Comparison of ENCODE assay signal across 16 cellular contexts in genomic region chr2:111050701-111051376, GRCh38.
DNase-seq lines count a peak whose midpoint lies in the region; ATAC-seq and TF ChIP-seq lines count a peak whose summit lies in the region.
"Had no signal": no experiment of that assay in that cellular context is flagged by ENCODE, and none has a peak within 500 bp of the region (broad histone marks: within the 10 kb centered on the region; RNA-seq: fewer than 3 reads in every experiment).

No MANE protein-coding gene starts in this region.

- ATAC-seq in activated T-cell treated with anti-CD3 and anti-CD28 coated beads, Interleukin-2, amount 50 U/mL, for 72 hours (replicated peaks in 1 of 2) = peak; percentile 21 to 22
- ATAC-seq in naive thymus-derived CD8-positive, alpha-beta T cell = peak in 1 of 2 donors; percentile 22
- ATAC-seq in T-helper 17 cell = no peak
- ATAC-seq: HCT116; heart left ventricle; left lung; naive thymus-derived CD4-positive, alpha-beta T cell had no signal

- peaks cover 67% of the 10 kb centered on the region for H3K27me3 Mint-ChIP-seq in activated T-cell treated with anti-CD3 and anti-CD28 coated beads, Interleukin-2, amount 50 U/mL, for 72 hours (ENCODE audit: low read depth)
- H3K27me3 Mint-ChIP-seq in naive thymus-derived CD8-positive, alpha-beta T cell = no peaks in the 10 kb centered on the region
- peaks cover 67% of the 10 kb centered on the region for H3K27me3 Mint-ChIP-seq in T-helper 17 cell

- 0 out of 2 replicates have a peak, but pooled peaks cover 2% of the 10 kb centered on the region for H3K27me3 ChIP-seq in SJCRH30
- H3K27me3 ChIP-seq: left lung had no signal

- H3K27ac Mint-ChIP-seq in activated T-cell treated with anti-CD3 and anti-CD28 coated beads, Interleukin-2, amount 50 U/mL, for 72 hours = no peak overlapping the region
- peak overlapping the region in 8 of 10 donors; percentile 3 to 77 (median 38) for H3K27ac Mint-ChIP-seq in naive thymus-derived CD8-positive, alpha-beta T cell
- no peak overlapping the region for H3K27ac Mint-ChIP-seq in T-helper 17 cell
- H3K27ac Mint-ChIP-seq: naive thymus-derived CD4-positive, alpha-beta T cell had no signal

- H3K4me1 ChIP-seq in SJCRH30 = no peaks in the 10 kb centered on the region
- H3K4me1 ChIP-seq: left lung had no signal

- no peaks in the 10 kb centered on the region for H3K9me3 ChIP-seq in SJCRH30 (replicated peaks)
- H3K9me3 ChIP-seq in T-helper 17 cell (ENCODE audit: control insufficient read depth, low read length, poor library complexity, severe bottlenecking) = no peaks in the 10 kb centered on the region
- H3K9me3 ChIP-seq: heart left ventricle, left lung had no signal

- no peak overlapping the region for H3K27ac ChIP-seq in SJCRH30
- H3K27ac ChIP-seq: heart left ventricle, left lung, PC-9 had no signal

- H3K4me3 ChIP-seq in GM12865 (ENCODE audit: low read depth, low read length) (no peak overlapping the region), SJCRH30 (no peak overlapping the region)
- H3K4me3 ChIP-seq: heart left ventricle, left lung, PC-9 had no signal

- peaks cover 5 to 10% of the 10 kb centered on the region in 2 donors for H3K36me3 Mint-ChIP-seq in activated T-cell treated with anti-CD3 and anti-CD28 coated beads, Interleukin-2, amount 50 U/mL, for 72 hours (ENCODE audit: insufficient read depth in 2 of 2)
- no peaks in the 10 kb centered on the region for H3K36me3 Mint-ChIP-seq in naive thymus-derived CD8-positive, alpha-beta T cell
- H3K36me3 Mint-ChIP-seq in T-helper 17 cell (ENCODE audit: low read depth) = no peaks in the 10 kb centered on the region

- POLR2A ChIA-PET in naive thymus-derived CD8-positive, alpha-beta T cell (lab: Charles Lee) = no interaction called here

- peak overlapping the region; percentile 40 to 71 for H3K4me3 Mint-ChIP-seq in activated T-cell treated with anti-CD3 and anti-CD28 coated beads, Interleukin-2, amount 50 U/mL, for 72 hours
- peak overlapping the region in 6 of 10 donors; percentile 5 to 66 (median 34) for H3K4me3 Mint-ChIP-seq in naive thymus-derived CD8-positive, alpha-beta T cell
- H3K4me3 Mint-ChIP-seq in T-helper 17 cell = no peak overlapping the region

- no peak for TF ChIP-seq CTCF in GM12865 (IDR thresholded peaks at IDR 0.05; ENCODE audit: insufficient read depth, low read depth, low read length, missing control alignments)

- H3K9me3 Mint-ChIP-seq in activated T-cell treated with anti-CD3 and anti-CD28 coated beads, Interleukin-2, amount 50 U/mL, for 72 hours = peaks cover 2 to 3% of the 10 kb centered on the region in 2 donors
- H3K9me3 Mint-ChIP-seq in naive thymus-derived CD8-positive, alpha-beta T cell = no peaks in the 10 kb centered on the region

- H3K36me3 ChIP-seq in SJCRH30 = no peaks in the 10 kb centered on the region
- H3K36me3 ChIP-seq: heart left ventricle, left lung had no signal

- DNase-seq in NCI-H146 (lab: John Stamatoyannopoulos, UW) = peak; percentile 11
- DNase-seq in NCI-H146 treated with DMSO at 0.1 percent for 48 hours (lab: John Stamatoyannopoulos, UW; ENCODE audit: unreplicated experiment) = no peak
- peak; percentile 62 for DNase-seq in GM12865 (ENCODE audit: low read depth)
- no peak for DNase-seq in activated T-cell treated with anti-CD3 and anti-CD28 coated beads, Interleukin-2, amount 50 U/mL, for 72 hours
- no peak for DNase-seq in naive thymus-derived CD8-positive, alpha-beta T cell
- no peak for DNase-seq in medulla oblongata (ENCODE audit: extremely low spot score)
- DNase-seq in SJCRH30 = no peak
- no peak for DNase-seq in T-helper 17 cell
- DNase-seq: 8988T; activated CD4-positive, alpha-beta T cell treated with anti-CD3 and anti-CD28 coated beads for 48 hours; heart left ventricle; left lung; naive thymus-derived CD4-positive, alpha-beta T cell; NCI-H2227 treated with DMSO at 0.1 percent for 48 hours; PC-9 had no signal

- peaks cover 82% of the 10 kb centered on the region for H3K4me1 Mint-ChIP-seq in activated T-cell treated with anti-CD3 and anti-CD28 coated beads, Interleukin-2, amount 50 U/mL, for 72 hours (ENCODE audit: low read depth)
- peaks cover 25 to 47% (median 36%) of the 10 kb centered on the region in 4 donors for H3K4me1 Mint-ChIP-seq in naive thymus-derived CD8-positive, alpha-beta T cell
- peaks cover 2% of the 10 kb centered on the region for H3K4me1 Mint-ChIP-seq in T-helper 17 cell

Comparison
In these comparisons a context has a peak if more than half of its experiments do, and no peak if none do; other contexts are left out.
1. DNase-seq: peak in NCI-H146 (single experiment) and GM12865 (single experiment); none in NCI-H146 treated with DMSO at 0.1 percent for 48 hours (single experiment), activated T-cell treated with anti-CD3 and anti-CD28 coated beads, Interleukin-2, amount 50 U/mL, for 72 hours (0 of 2), naive thymus-derived CD8-positive, alpha-beta T cell (0 of 10), medulla oblongata (single experiment), SJCRH30 (0 of 2) and T-helper 17 cell (0 of 3).
2. H3K27ac Mint-ChIP-seq: peak in naive thymus-derived CD8-positive, alpha-beta T cell (8 of 10); none in activated T-cell treated with anti-CD3 and anti-CD28 coated beads, Interleukin-2, amount 50 U/mL, for 72 hours (single experiment) and T-helper 17 cell (single experiment).